Comparison of ENCODE assay signal across 24 cellular contexts in the genomic region with DNA sequence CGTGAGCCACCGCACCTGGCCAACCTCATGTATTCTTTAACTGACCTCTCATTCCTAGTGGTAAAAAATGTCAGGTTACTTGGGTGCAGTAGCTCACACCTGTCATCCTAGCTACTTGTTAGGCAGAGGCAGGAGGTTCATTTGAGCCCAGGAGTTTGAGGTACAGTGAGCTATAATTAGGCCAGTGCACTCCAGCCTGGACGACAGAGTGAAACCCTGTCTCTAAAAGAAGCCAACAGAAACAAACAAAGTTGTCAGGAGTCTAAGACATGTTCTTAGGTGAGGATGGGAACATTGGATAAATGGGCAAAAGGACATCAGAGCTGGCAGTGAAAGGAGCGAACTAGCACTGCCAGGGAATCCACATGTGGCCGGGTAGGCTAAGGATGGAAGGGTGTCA.
"Had no signal": no experiment of that assay in that cellular context is flagged by ENCODE, and none has a peak within 500 bp of the region (broad histone marks: within the 10 kb centered on the region; RNA-seq: fewer than 3 reads in every experiment).

No MANE protein-coding gene starts in this region.

- H3K9me3 Mint-ChIP-seq: memory B cell; mesothelial cell of epicardium; natural killer cell treated with Interleukin-12 subunit alpha and Interleukin-12 subunit beta and Interleukin-15 and Interleukin-18, amount 100 ng/mL, for 72 hours; neural progenitor cell had no signal

- H3K9ac ChIP-seq: neural progenitor cell had no signal

- H3K27ac Mint-ChIP-seq: memory B cell, mesothelial cell of epicardium, neural progenitor cell had no signal

- H3K4me3 Mint-ChIP-seq: memory B cell; mesothelial cell of epicardium; natural killer cell treated with Interleukin-12 subunit alpha and Interleukin-12 subunit beta and Interleukin-15 and Interleukin-18, amount 100 ng/mL, for 72 hours; neural progenitor cell had no signal

- H3K27ac ChIP-seq: lower lobe of right lung, neural progenitor cell, ovary, right lobe of liver, skin epidermis, stomach, thoracic aorta, transverse colon had no signal

- H3K4me1 Mint-ChIP-seq: memory B cell, mesothelial cell of epicardium, neural progenitor cell had no signal

- DNase-seq: effector memory CD4-positive, alpha-beta T cell; glutamatergic neuron; hippocampal formation; kidney glomerular epithelial cell; lower lobe of right lung; nucleus accumbens; ovary; right lobe of liver; stimulated activated CD4-positive, alpha-beta T cell treated with anti-CD3 and anti-CD28 coated beads, Interleukin-2, amount 100 ng/mL, for 24 hours; stimulated activated CD4-positive, alpha-beta T cell treated with anti-CD3 and anti-CD28 coated beads, Interleukin-4, amount 100 ng/mL, for 4 hours; stimulated activated naive CD4-positive, alpha-beta T cell; stomach; substantia nigra; transverse colon had no signal

- FAIRE-seq: endometrium, frontal cortex had no signal

- H3K4me3 ChIP-seq: lower lobe of right lung, neural progenitor cell, ovary, right lobe of liver, skin epidermis, stomach, thoracic aorta, transverse colon had no signal

- H3K4me1 ChIP-seq: lower lobe of right lung, neural progenitor cell, right lobe of liver, stomach, transverse colon had no signal

- H3K36me3 ChIP-seq: neural progenitor cell, ovary had no signal

- H3K27me3 ChIP-seq: neural progenitor cell, ovary, right lobe of liver, stomach, transverse colon had no signal

- H3K9me3 ChIP-seq: lower lobe of right lung, ovary, right lobe of liver, stomach, thoracic aorta, transverse colon had no signal

- H3K27me3 Mint-ChIP-seq: memory B cell; natural killer cell treated with Interleukin-12 subunit alpha and Interleukin-12 subunit beta and Interleukin-15 and Interleukin-18, amount 100 ng/mL, for 72 hours had no signal

- ATAC-seq: esophagus mucosa; left lobe of liver; lower lobe of right lung; natural killer cell treated with Interleukin-12 subunit alpha and Interleukin-12 subunit beta and Interleukin-15 and Interleukin-18, amount 100 ng/mL, for 72 hours; right lobe of liver had no signal
